In genomic region chr1:221315330-221315729, GRCh38 we compare ENCODE assay signal across 18 cellular contexts.
A peak's percentile ranks its signal among the peaks of the same experiment; 100 is the strongest.
DNase-seq lines count a peak whose midpoint lies in the region; ATAC-seq and TF ChIP-seq lines count a peak whose summit lies in the region.
"Had no signal": no experiment of that assay in that cellular context is flagged by ENCODE, and none has a peak within 500 bp of the region (broad histone marks: within the 10 kb centered on the region; RNA-seq: fewer than 3 reads in every experiment).

No MANE protein-coding gene starts in this region.

- H4K20me1 ChIP-seq in osteoblast (ENCODE audit: insufficient read depth, low read length): no peaks in the 10 kb centered on the region

- no peak overlapping the region for H2AFZ ChIP-seq in osteoblast (ENCODE audit: low read length)
- H2AFZ ChIP-seq: PC-9 had no signal

- no peaks in the 10 kb centered on the region for H3K79me2 ChIP-seq in osteoblast (ENCODE audit: insufficient read depth, low read length)

- H3K4me1 ChIP-seq in osteoblast (ENCODE audit: insufficient read depth, low read length): peaks cover 29% of the 10 kb centered on the region
- H3K4me1 ChIP-seq: Caco-2 had no signal

- no peaks in the 10 kb centered on the region for H3K36me3 ChIP-seq in osteoblast (ENCODE audit: insufficient read depth, low read length)
- H3K36me3 ChIP-seq: esophagus muscularis mucosa, thoracic aorta had no signal

- H3K4me2 ChIP-seq in osteoblast (ENCODE audit: insufficient read depth, low read length): peak overlapping the region; percentile 63
- H3K4me2 ChIP-seq: PC-9 had no signal

- no peaks in the 10 kb centered on the region for H3K27me3 ChIP-seq in osteoblast (ENCODE audit: insufficient read depth, low read length)
- H3K27me3 ChIP-seq: esophagus muscularis mucosa had no signal

- H3K9me3 ChIP-seq in osteoblast (ENCODE audit: low read depth, low read length): no peaks in the 10 kb centered on the region
- H3K9me3 ChIP-seq: Caco-2, esophagus muscularis mucosa, thoracic aorta had no signal

- ATAC-seq in effector memory CD8-positive, alpha-beta T cell (replicated peaks): no peak
- ATAC-seq: GM12878; natural killer cell treated with Interleukin-12 subunit alpha and Interleukin-12 subunit beta and Interleukin-15 and Interleukin-18, amount 100 ng/mL, for 72 hours; T-helper 17 cell had no signal

- no peak overlapping the region for H3K4me3 Mint-ChIP-seq in effector memory CD8-positive, alpha-beta T cell
- H3K4me3 Mint-ChIP-seq: natural killer cell treated with Interleukin-12 subunit alpha and Interleukin-12 subunit beta and Interleukin-15 and Interleukin-18, amount 100 ng/mL, for 72 hours; T-helper 17 cell had no signal

- peak overlapping the region; percentile 54 for H3K27ac ChIP-seq in osteoblast (ENCODE audit: low read depth, low read length)
- H3K27ac ChIP-seq: esophagus muscularis mucosa, PC-9 had no signal

- TF ChIP-seq CTCF in osteoblast (IDR thresholded peaks at IDR 0.05; ENCODE audit: extremely low read depth, low read depth, low read length): no peak

- H3K27me3 Mint-ChIP-seq in effector memory CD8-positive, alpha-beta T cell: peaks cover 15 to 28% of the 10 kb centered on the region in 2 donors

- H3K4me3 ChIP-seq in osteoblast (ENCODE audit: insufficient read depth, low read length): no peak overlapping the region
- H3K4me3 ChIP-seq: esophagus muscularis mucosa, GM12878, PC-9, skin epidermis, thoracic aorta had no signal

- H3K4me1 Mint-ChIP-seq in effector memory CD8-positive, alpha-beta T cell (ENCODE audit: low read depth in 2 of 2): no peaks in the 10 kb centered on the region
- H3K4me1 Mint-ChIP-seq: T-helper 17 cell had no signal

- peaks cover 0 to 2% of the 10 kb centered on the region in 2 donors for H3K9me3 Mint-ChIP-seq in effector memory CD8-positive, alpha-beta T cell
- H3K9me3 Mint-ChIP-seq: natural killer cell treated with Interleukin-12 subunit alpha and Interleukin-12 subunit beta and Interleukin-15 and Interleukin-18, amount 100 ng/mL, for 72 hours had no signal

- no peak overlapping the region for H3K27ac Mint-ChIP-seq in effector memory CD8-positive, alpha-beta T cell
- H3K27ac Mint-ChIP-seq: natural killer cell treated with Interleukin-12 subunit alpha and Interleukin-12 subunit beta and Interleukin-15 and Interleukin-18, amount 100 ng/mL, for 72 hours; T-helper 17 cell had no signal

- no peaks in the 10 kb centered on the region for H3K36me3 Mint-ChIP-seq in effector memory CD8-positive, alpha-beta T cell (ENCODE audit: insufficient read depth)
- H3K36me3 Mint-ChIP-seq: natural killer cell treated with Interleukin-12 subunit alpha and Interleukin-12 subunit beta and Interleukin-15 and Interleukin-18, amount 100 ng/mL, for 72 hours had no signal

- DNase-seq in EH (ENCODE audit: low read depth) (peak; percentile 89), NCI-H446 treated with DMSO at 0.1 percent for 48 hours (lab: John Stamatoyannopoulos, UW) (peak; percentile 27), fibroblast of peridontal ligament (ENCODE audit: extremely low read depth) (peak; percentile 93), osteoblast (ENCODE audit: insufficient read length, low spot score, missing footprints) (peak; percentile 77), COLO829 (ENCODE audit: low spot score) (no peak), anterior cingulate cortex (lab: John Stamatoyannopoulos, UW) (no peak), NCI-H2196 (lab: John Stamatoyannopoulos, UW; ENCODE audit: unreplicated experiment) (no peak)
- DNase-seq in effector memory CD8-positive, alpha-beta T cell: no peak
- DNase-seq: activated CD4-positive, alpha-beta T cell treated with anti-CD3 and anti-CD28 coated beads, Interleukin-2, amount 50 U/mL, for 1 hour; Caco-2; MV-4-11; PC-9; T-helper 17 cell had no signal

Comparison
In these comparisons a context has a peak if more than half of its experiments do, and no peak if none do; other contexts are left out.
1. DNase-seq: peak in EH (single experiment), NCI-H446 treated with DMSO at 0.1 percent for 48 hours (single experiment), fibroblast of peridontal ligament (single experiment) and osteoblast (single experiment); none in COLO829 (single experiment), effector memory CD8-positive, alpha-beta T cell (0 of 3), anterior cingulate cortex (0 of 58) and NCI-H2196 (single experiment).